In genomic region chr19:8319807-8320520, GRCh38 we compare ENCODE assay signal across 8 cellular contexts. TPM values are rescaled to one million over a fixed set of nuclear protein-coding genes. Genes with fewer than 3 reads are reported as not detected.
DNase-seq lines count a peak whose midpoint lies in the region; ATAC-seq, FAIRE-seq and TF ChIP-seq lines count a peak whose summit lies in the region.

No MANE protein-coding gene starts in this region.

- DNase-seq in CD4-positive, alpha-beta memory T cell: no peak
- no peak for DNase-seq in PC-3
- no peak for DNase-seq in endothelial cell of umbilical vein (ENCODE audit: low read depth, low spot score)
- no peak for DNase-seq in neuronal stem cell (ENCODE audit: low spot score)
- no peak for DNase-seq in NCI-H1417 (lab: John Stamatoyannopoulos, UW)
- DNase-seq in NCI-H1436 (lab: John Stamatoyannopoulos, UW): no peak
- DNase-seq in urothelium cell line (ENCODE audit: low spot score): no peak
- no peak for DNase-seq in putamen (ENCODE audit: low spot score)

- no peak overlapping the region for H3K18ac ChIP-seq in neuronal stem cell (ENCODE audit: low read length)

- H3K4me2 ChIP-seq in PC-3 (ENCODE audit: low read length) (peak overlapping the region; percentile 94), endothelial cell of umbilical vein (ENCODE audit: insufficient read depth, low read length) (peak overlapping the region; percentile 65), neuronal stem cell (ENCODE audit: insufficient read depth, low read length, poor library complexity, severe bottlenecking) (peak overlapping the region; percentile 84)

- peaks cover 20% of the 10 kb centered on the region for H3K79me1 ChIP-seq in neuronal stem cell (ENCODE audit: low read depth, low read length)

- H4K91ac ChIP-seq in neuronal stem cell (ENCODE audit: low read depth, low read length, poor library complexity): no peak overlapping the region

- H3K27me3 ChIP-seq in CD4-positive, alpha-beta memory T cell (ENCODE audit: insufficient read depth, low read length): no peaks in the 10 kb centered on the region
- H3K27me3 ChIP-seq in PC-3 (ENCODE audit: low read length) (no peaks in the 10 kb centered on the region), endothelial cell of umbilical vein (ENCODE audit: control insufficient read depth in 2 of 2, insufficient read depth in 2 of 2, low read length in 2 of 2) (no peaks in the 10 kb centered on the region), neuronal stem cell (ENCODE audit: control insufficient read depth in 3 of 3, insufficient read depth in 3 of 3, low read depth in 1 of 3, low read length in 3 of 3) (no peaks in the 10 kb centered on the region)

- H2BK120ac ChIP-seq in neuronal stem cell (ENCODE audit: low read depth, low read length): no peak overlapping the region

- no peak overlapping the region for H2BK15ac ChIP-seq in neuronal stem cell (ENCODE audit: low read length)

- dilution Hi-C loops in endothelial cell of umbilical vein (cut with MboI; ENCODE audit: extremely low pct_ligation_motif_present, low sequenced_read_pairs): no loop called here

- H3F3A ChIP-seq in PC-3 (ENCODE audit: low read length, unreplicated experiment): no peaks in the 10 kb centered on the region

- POLR2A ChIA-PET in CD4-positive, alpha-beta memory T cell (lab: Charles Lee; ENCODE audit: partially characterized antibody): interaction anchor here (0.6 to 2.7 kb wide), 7 partner anchors 9 to 251 kb away, joined by 4 to 25 read pairs (median 8); partner anchors contain the start of genes CD320 and KANK3
- POLR2A ChIA-PET in PC-3 (lab: Charles Lee; ENCODE audit: unreplicated experiment) (interaction anchor here (0.5 kb wide), 1 partner anchor 349 kb away, joined by 3 read pairs; no protein-coding TSS in a partner anchor), endothelial cell of umbilical vein (lab: Charles Lee) (interaction anchor here (0.7 kb wide), 1 partner anchor 23 kb away, joined by 4 read pairs; the partner anchor contains the start of gene KANK3)

- H2BK12ac ChIP-seq in neuronal stem cell (ENCODE audit: low read length): no peak overlapping the region

- CTCF ChIA-PET in CD4-positive, alpha-beta memory T cell (lab: Charles Lee; ENCODE audit: partially characterized antibody): interaction anchor here (0.8 to 2.8 kb wide), 4 partner anchors 8 to 377 kb away, joined by 3 to 27 read pairs (median 3); partner anchors contain the start of gene TIMM44
- CTCF ChIA-PET in PC-3 (lab: Charles Lee): no interaction called here
- CTCF ChIA-PET in endothelial cell of umbilical vein (lab: Charles Lee): interaction anchor here (1.3 to 1.4 kb wide), 2 partner anchors 21 to 53 kb away, joined by 3 to 7 read pairs; no protein-coding TSS in a partner anchor

- H4K8ac ChIP-seq in neuronal stem cell (ENCODE audit: low read depth, low read length): no peak overlapping the region

- H3K4me1 ChIP-seq in CD4-positive, alpha-beta memory T cell (ENCODE audit: insufficient read depth, low read length): peaks cover 42% of the 10 kb centered on the region
- H3K4me1 ChIP-seq in PC-3 (ENCODE audit: insufficient read depth, low read length) (peaks cover 19% of the 10 kb centered on the region), endothelial cell of umbilical vein (ENCODE audit: control insufficient read depth, extremely low read depth, insufficient read depth, low read length) (peaks cover 26% of the 10 kb centered on the region), neuronal stem cell (ENCODE audit: control insufficient read depth in 2 of 2, insufficient read depth in 1 of 2, low read depth in 1 of 2, low read length in 2 of 2) (peaks cover 9 to 12% of the 10 kb centered on the region in 2 donors)

- H3K36me3 ChIP-seq in CD4-positive, alpha-beta memory T cell (ENCODE audit: insufficient read depth, low read length): peaks cover 24% of the 10 kb centered on the region
- peaks cover 21% of the 10 kb centered on the region for H3K36me3 ChIP-seq in PC-3 (ENCODE audit: low read depth, low read length)
- H3K36me3 ChIP-seq in endothelial cell of umbilical vein (ENCODE audit: control insufficient read depth in 2 of 2, extremely low read depth in 1 of 2, insufficient read depth in 2 of 2, low read length in 2 of 2): peaks cover 5 to 6% of the 10 kb centered on the region in 2 experiments
- H3K36me3 ChIP-seq in neuronal stem cell (replicated peaks in 1 of 2; ENCODE audit: control insufficient read depth in 2 of 2, insufficient read depth in 2 of 2, low read length in 2 of 2): peaks cover 24 to 55% of the 10 kb centered on the region in 2 donors

- H3K23ac ChIP-seq in neuronal stem cell (ENCODE audit: low read depth, low read length, poor library complexity): no peak overlapping the region

- H3K4me3 ChIP-seq in CD4-positive, alpha-beta memory T cell (ENCODE audit: low read length in 2 of 2): peak overlapping the region in 1 of 2 donors; percentile 96
- H3K4me3 ChIP-seq in PC-3 (ENCODE audit: low read length) (peak overlapping the region; percentile 99), endothelial cell of umbilical vein (replicated peaks in 1 of 3; ENCODE audit: insufficient read depth in 1 of 3, low read depth in 1 of 3, low read length in 3 of 3) (peak overlapping the region; percentile 78 to 92 (median 83)), neuronal stem cell (ENCODE audit: low read length in 2 of 2) (peak overlapping the region in 1 of 2 donors; percentile 89)

- H3K4me3 Mint-ChIP-seq in CD4-positive, alpha-beta memory T cell: peak overlapping the region; percentile 94 to 99 (median 97)

- peak overlapping the region; percentile 97 for H3K27ac ChIP-seq in CD4-positive, alpha-beta memory T cell (ENCODE audit: low read depth, low read length)
- H3K27ac ChIP-seq in PC-3 (ENCODE audit: low read length) (no peak overlapping the region), endothelial cell of umbilical vein (ENCODE audit: insufficient read depth, low read depth, low read length) (peak overlapping the region; percentile 82), neuronal stem cell (replicated peaks; ENCODE audit: low read length) (no peak overlapping the region)

- H3K27me3 Mint-ChIP-seq in CD4-positive, alpha-beta memory T cell: no peaks in the 10 kb centered on the region

- TF ChIP-seq CTCF in PC-3 (conservative IDR thresholded peaks at IDR 0.05; ENCODE audit: low read depth, low read length) (no peak), endothelial cell of umbilical vein (IDR thresholded peaks at IDR 0.05; ENCODE audit: extremely low read depth in 1 of 2, insufficient read depth in 1 of 2, low read depth in 1 of 2, low read length in 2 of 2) (no peak)

- ATAC-seq in PC-3: no peak

- no peak overlapping the region for H3K14ac ChIP-seq in neuronal stem cell (ENCODE audit: low read length)

- no peak for TF ChIP-seq POLR2A in endothelial cell of umbilical vein (IDR thresholded peaks at IDR 0.05; ENCODE audit: low read depth, low read length)

- H3K9me3 ChIP-seq in CD4-positive, alpha-beta memory T cell (ENCODE audit: control insufficient read depth in 1 of 2, low read length in 2 of 2): no peaks in the 10 kb centered on the region
- H3K9me3 ChIP-seq in PC-3 (ENCODE audit: low read length) (no peaks in the 10 kb centered on the region), endothelial cell of umbilical vein (replicated peaks; ENCODE audit: control insufficient read depth, insufficient read depth, low read length) (no peaks in the 10 kb centered on the region), neuronal stem cell (replicated peaks in 1 of 2; ENCODE audit: control insufficient read depth in 2 of 2, insufficient read depth in 1 of 2, low read depth in 1 of 2, low read length in 2 of 2) (no peaks in the 10 kb centered on the region)

- H3K4me1 Mint-ChIP-seq in CD4-positive, alpha-beta memory T cell: peaks cover 9 to 44% (median 33%) of the 10 kb centered on the region in 4 donors

- peaks cover 11 to 35% of the 10 kb centered on the region in 2 donors for H3K36me3 Mint-ChIP-seq in CD4-positive, alpha-beta memory T cell

- BruUV-seq in PC-3 (replicated peaks; lab: Mats Ljungman, UMichigan): no TSS peak
- no TSS peak for BruUV-seq in endothelial cell of umbilical vein (replicated peaks; lab: Mats Ljungman, UMichigan)

- H2AK5ac ChIP-seq in neuronal stem cell (ENCODE audit: low read depth, low read length): no peak overlapping the region

- H2AFZ ChIP-seq in PC-3 (ENCODE audit: low read length) (no peak overlapping the region), endothelial cell of umbilical vein (ENCODE audit: low read depth, low read length) (no peak overlapping the region), neuronal stem cell (ENCODE audit: low read length) (no peak overlapping the region)

- H3K79me2 ChIP-seq in PC-3 (ENCODE audit: low read length): peaks cover 43% of the 10 kb centered on the region
- peaks cover 32% of the 10 kb centered on the region for H3K79me2 ChIP-seq in endothelial cell of umbilical vein (ENCODE audit: control insufficient read depth, insufficient read depth, low read length)

- FAIRE-seq in endothelial cell of umbilical vein (lab: Jason Lieb, UNC) (no peak), urothelium cell line (lab: Jason Lieb, UNC) (no peak)

- no peaks in the 10 kb centered on the region for H3K9me3 Mint-ChIP-seq in CD4-positive, alpha-beta memory T cell

- H2BK5ac ChIP-seq in neuronal stem cell (ENCODE audit: low read length): no peak overlapping the region

- H3K4ac ChIP-seq in neuronal stem cell (ENCODE audit: low read length): no peak overlapping the region

- H3K9me1 ChIP-seq in endothelial cell of umbilical vein (replicated peaks; ENCODE audit: control insufficient read depth, extremely low read depth, insufficient read depth, low read length): no peaks in the 10 kb centered on the region

- H3K9ac ChIP-seq in PC-3 (ENCODE audit: low read length) (peak overlapping the region; percentile 99), endothelial cell of umbilical vein (replicated peaks; ENCODE audit: extremely low read depth, insufficient read depth, low read length) (peak overlapping the region; percentile 95), neuronal stem cell (ENCODE audit: low read depth, low read length, poor library complexity) (no peak overlapping the region)

- peak overlapping the region; percentile 97 to 99 (median 99) for H3K27ac Mint-ChIP-seq in CD4-positive, alpha-beta memory T cell

- H3K9me2 ChIP-seq in PC-3 (replicated peaks; ENCODE audit: low read length): no peaks in the 10 kb centered on the region

- H4K20me1 ChIP-seq in PC-3 (ENCODE audit: low read length): peaks cover 22% of the 10 kb centered on the region
- no peaks in the 10 kb centered on the region for H4K20me1 ChIP-seq in endothelial cell of umbilical vein (replicated peaks; ENCODE audit: control insufficient read depth, extremely low read depth, insufficient read depth, low read length)

- intact Hi-C loops in CD4-positive, alpha-beta memory T cell (cut with micrococcal nuclease): loop anchor here (10.0 kb wide), 1 partner anchor 165 kb away; no protein-coding TSS in a partner anchor
- intact Hi-C loops in PC-3 (cut with micrococcal nuclease): no loop called here
- intact Hi-C loops in endothelial cell of umbilical vein (cut with micrococcal nuclease): loop anchor here (2.0 to 10.0 kb wide), 2 partner anchors 23 to 55 kb away; partner anchors contain the start of gene KANK3

- no CpG with 5 or more reads among the region's 19 CpGs for WGBS in neuronal stem cell (ENCODE audit: extremely low coverage in 2 of 2, insufficient read length in 2 of 2, insufficient replicate concordance in 1 of 2), 2 donors

RNA-seq across cellular contexts. Expression of gene NDUFA7, which starts 1.2 kb away (rescaled TPM):
- 10 to 100 TPM; 30.4 to 31.0 TPM for total RNA-seq in CD4-positive, alpha-beta memory T cell
- polyA plus RNA-seq in CD4-positive, alpha-beta memory T cell: 100 to 1,000 TPM; 109 to 115 TPM
- 98.5 and 144 TPM in 2 replicates for total RNA-seq in PC-3 (2014; rRNA removed)
- total RNA-seq in endothelial cell of umbilical vein: 60.2 and 62.0 TPM in 2 replicates
- 169 and 196 TPM in 2 replicates for polyA plus RNA-seq in endothelial cell of umbilical vein
- polyA plus RNA-seq in endothelial cell of umbilical vein (2011; cell fraction: cytosol; rRNA removed): 60.1 and 63.3 TPM in 2 replicates
- 27.0 and 32.6 TPM in 2 replicates for polyA plus RNA-seq in endothelial cell of umbilical vein (2011; cell fraction: nucleus; rRNA removed)
- polyA plus RNA-seq in endothelial cell of umbilical vein (2012): 74.3 and 105 TPM in 2 replicates
- 54.9 and 60.2 TPM in 2 replicates for polyA minus RNA-seq in endothelial cell of umbilical vein
- polyA minus RNA-seq in endothelial cell of umbilical vein (2011; cell fraction: cytosol; rRNA and poly(A)+ RNA removed): 60.9 TPM
- 17.9 and 21.0 TPM in 2 replicates for polyA minus RNA-seq in endothelial cell of umbilical vein (2011; cell fraction: nucleus; rRNA and poly(A)+ RNA removed)
- 187 TPM for polyA plus RNA-seq in neuronal stem cell (2013, experiment 1 of 2)
- 184 TPM for polyA plus RNA-seq in neuronal stem cell (2013, experiment 2 of 2)

RNA-seq across cellular contexts. Expression of gene RPS28, which starts 1.3 kb away (rescaled TPM):
- 1,000 to 10,000 TPM; 2,963 to 3,045 TPM for total RNA-seq in CD4-positive, alpha-beta memory T cell
- 1,000 to 10,000 TPM; 1,408 to 2,916 TPM for polyA plus RNA-seq in CD4-positive, alpha-beta memory T cell
- total RNA-seq in PC-3 (2014; rRNA removed) (2,594 and 2,746 TPM in 2 replicates), endothelial cell of umbilical vein (1,555 and 1,664 TPM in 2 replicates)
- polyA plus RNA-seq in endothelial cell of umbilical vein: 865 and 990 TPM in 2 replicates
- polyA plus RNA-seq in endothelial cell of umbilical vein (2011; cell fraction: cytosol; rRNA removed): 799 and 842 TPM in 2 replicates
- 200 and 336 TPM in 2 replicates for polyA plus RNA-seq in endothelial cell of umbilical vein (2011; cell fraction: nucleus; rRNA removed)
- 2,106 and 2,592 TPM in 2 replicates for polyA plus RNA-seq in endothelial cell of umbilical vein (2012)
- polyA minus RNA-seq in endothelial cell of umbilical vein: 420 and 491 TPM in 2 replicates
- polyA minus RNA-seq in endothelial cell of umbilical vein (2011; cell fraction: cytosol; rRNA and poly(A)+ RNA removed): 322 TPM
- 48.7 and 96.3 TPM in 2 replicates for polyA minus RNA-seq in endothelial cell of umbilical vein (2011; cell fraction: nucleus; rRNA and poly(A)+ RNA removed)
- polyA plus RNA-seq in neuronal stem cell (2013, experiment 1 of 2): 2,413 TPM
- polyA plus RNA-seq in neuronal stem cell (2013, experiment 2 of 2): 2,325 TPM

RNA-seq across cellular contexts. Expression of gene CD320, which starts 11.8 kb away (rescaled TPM):
- 10 to 100 TPM; 29.6 to 29.7 TPM for total RNA-seq in CD4-positive, alpha-beta memory T cell
- polyA plus RNA-seq in CD4-positive, alpha-beta memory T cell: 10 to 100 TPM; 50.3 to 53.5 TPM
- total RNA-seq in PC-3 (2014; rRNA removed) (217 and 221 TPM in 2 replicates), endothelial cell of umbilical vein (84.9 and 86.7 TPM in 2 replicates)
- 190 and 255 TPM in 2 replicates for polyA plus RNA-seq in endothelial cell of umbilical vein
- polyA plus RNA-seq in endothelial cell of umbilical vein (2011; cell fraction: cytosol; rRNA removed): 119 and 129 TPM in 2 replicates
- 45.1 and 52.5 TPM in 2 replicates for polyA plus RNA-seq in endothelial cell of umbilical vein (2011; cell fraction: nucleus; rRNA removed)
- polyA plus RNA-seq in endothelial cell of umbilical vein (2012): 52.9 and 57.1 TPM in 2 replicates
- polyA minus RNA-seq in endothelial cell of umbilical vein: 23.9 and 30.9 TPM in 2 replicates
- 48.5 TPM for polyA minus RNA-seq in endothelial cell of umbilical vein (2011; cell fraction: cytosol; rRNA and poly(A)+ RNA removed)
- 7.3 and 9.9 TPM in 2 replicates for polyA minus RNA-seq in endothelial cell of umbilical vein (2011; cell fraction: nucleus; rRNA and poly(A)+ RNA removed)
- polyA plus RNA-seq in neuronal stem cell (2013, experiment 1 of 2): 28.0 TPM
- 26.3 TPM for polyA plus RNA-seq in neuronal stem cell (2013, experiment 2 of 2)

RNA-seq across cellular contexts. Expression of gene KANK3, which starts 23.1 kb away (rescaled TPM):
- total RNA-seq in CD4-positive, alpha-beta memory T cell: 1 to 10 TPM; 5.0 to 6.3 TPM
- polyA plus RNA-seq in CD4-positive, alpha-beta memory T cell: 1 to 10 TPM; 1.1 to 1.9 TPM
- total RNA-seq in PC-3 (2014; rRNA removed): 0.81 and 0.87 TPM in 2 replicates
- total RNA-seq in endothelial cell of umbilical vein: 26.3 and 30.0 TPM in 2 replicates
- 22.1 and 25.0 TPM in 2 replicates for polyA plus RNA-seq in endothelial cell of umbilical vein
- 10.9 and 14.4 TPM in 2 replicates for polyA plus RNA-seq in endothelial cell of umbilical vein (2011; cell fraction: cytosol; rRNA removed)
- polyA plus RNA-seq in endothelial cell of umbilical vein (2011; cell fraction: nucleus; rRNA removed): 47.3 and 47.4 TPM in 2 replicates
- polyA plus RNA-seq in endothelial cell of umbilical vein (2012): 6.1 and 11.4 TPM in 2 replicates
- polyA minus RNA-seq in endothelial cell of umbilical vein: 8.3 and 8.7 TPM in 2 replicates
- polyA minus RNA-seq in endothelial cell of umbilical vein (2011; cell fraction: cytosol; rRNA and poly(A)+ RNA removed): not detected
- 6.3 and 14.1 TPM in 2 replicates for polyA minus RNA-seq in endothelial cell of umbilical vein (2011; cell fraction: nucleus; rRNA and poly(A)+ RNA removed)
- 0.50 TPM for polyA plus RNA-seq in neuronal stem cell (2013, experiment 1 of 2)
- 0.57 TPM for polyA plus RNA-seq in neuronal stem cell (2013, experiment 2 of 2)

RNA-seq across cellular contexts. Expression of gene ANGPTL4, which starts 44.0 kb away (rescaled TPM):
- total RNA-seq in CD4-positive, alpha-beta memory T cell: not detected
- not detected for polyA plus RNA-seq in CD4-positive, alpha-beta memory T cell
- 6.7 and 10.7 TPM in 2 replicates for total RNA-seq in PC-3 (2014; rRNA removed)
- 3.9 and 4.6 TPM in 2 replicates for total RNA-seq in endothelial cell of umbilical vein
- 14.1 and 18.5 TPM in 2 replicates for polyA plus RNA-seq in endothelial cell of umbilical vein
- 11.1 and 13.6 TPM in 2 replicates for polyA plus RNA-seq in endothelial cell of umbilical vein (2011; cell fraction: cytosol; rRNA removed)
- polyA plus RNA-seq in endothelial cell of umbilical vein (2011; cell fraction: nucleus; rRNA removed): 21.6 and 23.6 TPM in 2 replicates
- 18.8 and 26.4 TPM in 2 replicates for polyA plus RNA-seq in endothelial cell of umbilical vein (2012)
- polyA minus RNA-seq in endothelial cell of umbilical vein: 2.5 and 5.9 TPM in 2 replicates
- polyA minus RNA-seq in endothelial cell of umbilical vein (2011; cell fraction: cytosol; rRNA and poly(A)+ RNA removed): 0.72 TPM
- polyA minus RNA-seq in endothelial cell of umbilical vein (2011; cell fraction: nucleus; rRNA and poly(A)+ RNA removed): 4.3 and 11.4 TPM in 2 replicates
- 2.7 TPM for polyA plus RNA-seq in neuronal stem cell (2013, experiment 1 of 2)
- polyA plus RNA-seq in neuronal stem cell (2013, experiment 2 of 2): 3.0 TPM

Comparison
In these comparisons a context has a peak if more than half of its experiments do, and no peak if none do; other contexts are left out.
1. H3K27ac ChIP-seq: peak in CD4-positive, alpha-beta memory T cell (single experiment) and endothelial cell of umbilical vein (single experiment); none in PC-3 (single experiment) and neuronal stem cell (single experiment).
2. Peak in every context shown above with its lines, with median percentiles within 50 percentile points of each other: H3K4me2 ChIP-seq.